1 cellular context compared by ENCODE assay signal in the genomic region with DNA sequence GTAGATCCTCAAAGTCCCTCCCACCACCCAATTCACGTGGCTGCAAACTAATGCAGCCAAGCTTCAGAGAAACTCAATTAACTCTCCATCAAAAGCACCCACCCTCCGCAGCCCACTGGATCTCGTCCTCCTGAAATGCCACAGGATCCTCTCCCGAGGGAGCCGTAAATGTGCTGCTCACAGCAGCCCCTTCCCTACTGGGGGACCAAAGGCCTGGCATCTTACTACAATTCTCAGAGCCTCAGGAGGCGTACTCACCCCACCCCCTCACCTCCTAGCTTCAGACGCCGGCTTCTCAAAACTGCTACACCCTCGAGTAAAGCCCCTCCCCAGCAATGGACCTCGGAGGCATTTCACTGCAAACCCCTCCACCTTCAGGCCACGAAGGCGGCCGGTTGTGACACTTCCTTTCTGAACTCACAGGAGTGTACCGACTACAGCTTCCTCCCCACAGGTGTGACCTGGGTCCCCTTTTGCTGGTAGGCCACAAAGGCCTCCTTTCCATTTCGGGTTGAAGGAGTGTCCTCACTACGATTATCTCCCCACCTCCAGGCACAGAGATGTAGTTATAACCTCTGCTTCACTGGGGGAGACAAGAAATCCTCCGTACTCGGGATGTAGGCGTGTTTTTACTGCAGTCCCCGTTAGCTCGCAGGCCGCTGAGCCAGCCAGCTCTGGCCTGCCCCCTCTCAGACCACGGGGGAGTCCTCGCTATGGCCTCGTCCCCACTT.
A peak's percentile ranks its signal among the peaks of the same experiment; 100 is the strongest.
TF ChIP-seq lines count a peak whose summit lies in the region.

No MANE protein-coding gene starts in this region.

TF ChIP-seq in K562, 482 proteins besides CTCF, POLR2A, EP300 and RAD21 (continued from another document):
- TF ChIP-seq ZBTB40 (IDR thresholded peaks at IDR 0.05) (0 out of 2 replicates have a peak, but pooled peaks have one; percentile 11), ZBTB40 (CRISPR knock-in tag; IDR thresholded peaks at IDR 0.05) (no peak), ARID4B (CRISPR knock-in tag; IDR thresholded peaks at IDR 0.05) (no peak), BRF1 (IDR thresholded peaks at IDR 0.05; ENCODE audit: borderline replicate concordance, extremely low read depth, insufficient read length) (no peak), ELF4 (CRISPR knock-in tag; IDR thresholded peaks at IDR 0.05) (no peak), CREB5 (CRISPR knock-in tag; IDR thresholded peaks at IDR 0.05) (0 out of 2 replicates have a peak, but pooled peaks have one; percentile 26), ZNF282 (CRISPR knock-in tag; IDR thresholded peaks at IDR 0.05) (0 out of 2 replicates have a peak, but pooled peaks have one; percentile 20)
- TF ChIP-seq, protein P1, sequence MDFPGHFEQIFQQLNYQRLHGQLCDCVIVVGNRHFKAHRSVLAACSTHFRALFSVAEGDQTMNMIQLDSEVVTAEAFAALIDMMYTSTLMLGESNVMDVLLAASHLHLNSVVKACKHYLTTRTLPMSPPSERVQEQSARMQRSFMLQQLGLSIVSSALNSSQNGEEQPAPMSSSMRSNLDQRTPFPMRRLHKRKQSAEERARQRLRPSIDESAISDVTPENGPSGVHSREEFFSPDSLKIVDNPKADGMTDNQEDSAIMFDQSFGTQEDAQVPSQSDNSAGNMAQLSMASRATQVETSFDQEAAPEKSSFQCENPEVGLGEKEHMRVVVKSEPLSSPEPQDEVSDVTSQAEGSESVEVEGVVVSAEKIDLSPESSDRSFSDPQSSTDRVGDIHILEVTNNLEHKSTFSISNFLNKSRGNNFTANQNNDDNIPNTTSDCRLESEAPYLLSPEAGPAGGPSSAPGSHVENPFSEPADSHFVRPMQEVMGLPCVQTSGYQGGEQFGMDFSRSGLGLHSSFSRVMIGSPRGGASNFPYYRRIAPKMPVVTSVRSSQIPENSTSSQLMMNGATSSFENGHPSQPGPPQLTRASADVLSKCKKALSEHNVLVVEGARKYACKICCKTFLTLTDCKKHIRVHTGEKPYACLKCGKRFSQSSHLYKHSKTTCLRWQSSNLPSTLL (IDR thresholded peaks at IDR 0.05) = 0 out of 2 replicates have a peak, but pooled peaks have one; percentile 11
- TF ChIP-seq, protein P2, sequence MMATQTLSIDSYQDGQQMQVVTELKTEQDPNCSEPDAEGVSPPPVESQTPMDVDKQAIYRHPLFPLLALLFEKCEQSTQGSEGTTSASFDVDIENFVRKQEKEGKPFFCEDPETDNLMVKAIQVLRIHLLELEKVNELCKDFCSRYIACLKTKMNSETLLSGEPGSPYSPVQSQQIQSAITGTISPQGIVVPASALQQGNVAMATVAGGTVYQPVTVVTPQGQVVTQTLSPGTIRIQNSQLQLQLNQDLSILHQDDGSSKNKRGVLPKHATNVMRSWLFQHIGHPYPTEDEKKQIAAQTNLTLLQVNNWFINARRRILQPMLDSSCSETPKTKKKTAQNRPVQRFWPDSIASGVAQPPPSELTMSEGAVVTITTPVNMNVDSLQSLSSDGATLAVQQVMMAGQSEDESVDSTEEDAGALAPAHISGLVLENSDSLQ (IDR thresholded peaks at IDR 0.05) = peak; percentile 41; the same call in 1 of the 2 replicates
